In genomic region chr4:28479666-28480065, GRCh38 we compare ENCODE assay signal across 9 cellular contexts.
"Had no signal": no experiment of that assay in that cellular context is flagged by ENCODE, and none has a peak within 500 bp of the region (broad histone marks: within the 10 kb centered on the region; RNA-seq: fewer than 3 reads in every experiment).

No MANE protein-coding gene starts in this region.

- ATAC-seq: K562 had no signal

- FAIRE-seq: H54, HTR-8/SVneo, K562 had no signal

- H3K27ac ChIP-seq: HL-60 had no signal

- DNase-seq: GOT3, H9, HCEC 1CT, IMR-90, KG1 had no signal

- H3K9me3 Mint-ChIP-seq: H9 had no signal

- H3K4me3 Mint-ChIP-seq: H9 had no signal

- H3K4me3 ChIP-seq: K562 had no signal
